13 cellular contexts compared by ENCODE assay signal in genomic region chr12:52496590-52497071, GRCh38. TPM values are rescaled to one million over a fixed set of nuclear protein-coding genes. Genes with fewer than 3 reads are reported as not detected.
DNase-seq lines count a peak whose midpoint lies in the region; ATAC-seq, FAIRE-seq and TF ChIP-seq lines count a peak whose summit lies in the region.
"Had no signal": no experiment of that assay in that cellular context is flagged by ENCODE, and none has a peak within 500 bp of the region (broad histone marks: within the 10 kb centered on the region; RNA-seq: fewer than 3 reads in every experiment).

No MANE protein-coding gene starts in this region.

- no peaks in the 10 kb centered on the region for H3K4me1 ChIP-seq in IMR-90 (ENCODE audit: control insufficient read depth, insufficient read depth, low read length)
- H3K4me1 ChIP-seq in small intestine (ENCODE audit: control insufficient read depth in 2 of 2, insufficient read depth in 1 of 2, low read depth in 1 of 2, low read length in 1 of 2), result no peaks in the 10 kb centered on the region

- CTCF ChIA-PET in IMR-90 (lab: Yijun Ruan, JAX), result no interaction called here

- H2BK120ac ChIP-seq in IMR-90 (ENCODE audit: low read depth, low read length), result no peak overlapping the region

- H4K8ac ChIP-seq in IMR-90 (ENCODE audit: low read depth in 2 of 2, low read length in 2 of 2), result no peak overlapping the region

- H4K5ac ChIP-seq in IMR-90 (ENCODE audit: low read depth, low read length), result no peak overlapping the region

- no CpG with 5 or more reads among the region's 4 CpGs for WGBS in IMR-90 (ENCODE audit: extremely low coverage in 2 of 2, insufficient read length in 1 of 2), 2 experiments
- WGBS in small intestine, 3 donors, result 64 to 86% (median 82%) methylated on average over 4 of the region's 4 CpGs

- H3K23ac ChIP-seq in IMR-90 (ENCODE audit: low read depth, low read length), result no peak overlapping the region

- TF ChIP-seq POLR2A in IMR-90 (IDR thresholded peaks at IDR 0.05; ENCODE audit: low read depth, low read length), result no peak

- in situ Hi-C loops in IMR-90 (cut with MboI; ENCODE audit: low sequenced_read_pairs), result no loop called here

- H4K20me1 ChIP-seq in IMR-90 (ENCODE audit: insufficient read depth, low read length), result no peaks in the 10 kb centered on the region

- peak; percentile 99 for FAIRE-seq in bronchial epithelial cell (lab: Jason Lieb, UNC)
- no peak for FAIRE-seq in small intestine (lab: Jason Lieb, UNC)

- POLR2A ChIA-PET in IMR-90 (lab: Charles Lee; ENCODE audit: unreplicated experiment), result no interaction called here

- dilution Hi-C loops in IMR-90 (cut with HindIII; ENCODE audit: low sequenced_read_pairs, unreplicated experiment), result no loop called here

- DNase-seq in AG20443 (ENCODE audit: low spot score) (peak; percentile 84), IMR-90 (peak; percentile 40), bronchial epithelial cell (ENCODE audit: low read depth) (peak; percentile 90), kidney tubule cell (ENCODE audit: low spot score) (peak; percentile 86), activated gamma-delta T cell (lab: John Stamatoyannopoulos, UW) (no peak), small intestine (no peak)
- DNase-seq in activated CD4-positive, alpha-beta T cell treated with anti-CD3 and anti-CD28 coated beads for 48 hours, result no peak
- DNase-seq: activated CD4-positive, alpha-beta T cell treated with anti-CD3 and anti-CD28 coated beads, Interleukin-2, amount 50 U/mL, for 1 hour; SIG-M5; spleen; stomach had no signal

- H2AFZ ChIP-seq in IMR-90 (replicated peaks; ENCODE audit: low read length, poor library complexity), result peak overlapping the region; percentile 46

- H2BK5ac ChIP-seq in IMR-90 (ENCODE audit: low read depth, low read length, poor library complexity, severe bottlenecking), result no peak overlapping the region

- no peaks in the 10 kb centered on the region for H3K9me1 ChIP-seq in IMR-90 (ENCODE audit: insufficient read depth, low read length)

- ATAC-seq in IMR-90 (ENCODE audit: low read depth) (no peak), HG03521 (IDR thresholded peaks at IDR 0.05; ENCODE audit: unreplicated experiment) (no peak)

- H3K18ac ChIP-seq in IMR-90 (ENCODE audit: low read depth, low read length), result no peak overlapping the region

- no peak overlapping the region for H2BK20ac ChIP-seq in IMR-90 (ENCODE audit: low read depth, low read length)

- no peak overlapping the region; the same call in 1 of the 2 replicates for H2AK5ac ChIP-seq in IMR-90 (ENCODE audit: low read depth, low read length)

- peaks cover 7% of the 10 kb centered on the region for H3K27me3 ChIP-seq in IMR-90 (ENCODE audit: control insufficient read depth, insufficient read depth, low read length)
- H3K27me3 ChIP-seq in bronchial epithelial cell (ENCODE audit: control insufficient read depth, insufficient read depth, low read length), result no peaks in the 10 kb centered on the region
- H3K27me3 ChIP-seq in small intestine (ENCODE audit: control insufficient read depth in 2 of 2, insufficient read depth in 2 of 2, low read length in 2 of 2), result no peaks in the 10 kb centered on the region

- intact Hi-C loops in IMR-90 (cut with micrococcal nuclease), result no loop called here

- no peak overlapping the region for H3K9ac ChIP-seq in IMR-90 (ENCODE audit: low read depth, low read length)

- no peak overlapping the region for H3K4ac ChIP-seq in IMR-90 (ENCODE audit: low read depth, low read length)

- H3K4me3 ChIP-seq in IMR-90 (ENCODE audit: insufficient read depth, low read depth, low read length) (no peak overlapping the region), bronchial epithelial cell (ENCODE audit: low read depth, low read length) (no peak overlapping the region), small intestine (ENCODE audit: low read depth in 1 of 2, low read length in 2 of 2) (no peak overlapping the region)
- H3K4me3 ChIP-seq: spleen, stomach had no signal

- no peaks in the 10 kb centered on the region for H3K79me1 ChIP-seq in IMR-90 (ENCODE audit: low read depth in 1 of 2, low read length in 2 of 2)

- no peak overlapping the region for H2BK15ac ChIP-seq in IMR-90 (ENCODE audit: low read depth, low read length)

- H3K27ac ChIP-seq in IMR-90 (ENCODE audit: insufficient read depth, low read length) (no peak overlapping the region), small intestine (ENCODE audit: low read depth in 1 of 2, low read length in 1 of 2) (no peak overlapping the region)
- H3K27ac ChIP-seq: spleen, stomach had no signal

- H2AK9ac ChIP-seq in IMR-90 (replicated peaks; ENCODE audit: low read depth, low read length, poor library complexity), result no peak overlapping the region

- H3K14ac ChIP-seq in IMR-90 (replicated peaks; ENCODE audit: low read depth, low read length), result no peak overlapping the region

- no peak overlapping the region for H3K4me2 ChIP-seq in IMR-90 (ENCODE audit: low read depth, low read length)

- TF ChIP-seq RAD21 in IMR-90 (IDR thresholded peaks at IDR 0.05; ENCODE audit: low read length), result no peak

- no peak overlapping the region for H3K56ac ChIP-seq in IMR-90 (ENCODE audit: extremely low read depth, insufficient read depth, low read length)

- no peak overlapping the region for H4K91ac ChIP-seq in IMR-90 (ENCODE audit: insufficient read depth, low read depth, low read length)

- no TSS peak for BruUV-seq in IMR-90 (replicated peaks; lab: Mats Ljungman, UMichigan)

- H3K9me3 ChIP-seq in IMR-90 (ENCODE audit: control insufficient read depth, insufficient read depth, low read length) (no peaks in the 10 kb centered on the region), small intestine (ENCODE audit: control insufficient read depth, low read depth) (no peaks in the 10 kb centered on the region)
- H3K9me3 ChIP-seq: spleen, stomach had no signal

- no peaks in the 10 kb centered on the region for H3K36me3 ChIP-seq in IMR-90 (ENCODE audit: control insufficient read depth, insufficient read depth, low read length)
- H3K36me3 ChIP-seq in bronchial epithelial cell (ENCODE audit: control insufficient read depth, insufficient read depth, low read length), result peaks cover 5% of the 10 kb centered on the region
- no peaks in the 10 kb centered on the region for H3K36me3 ChIP-seq in small intestine (ENCODE audit: control insufficient read depth in 2 of 2, insufficient read depth in 2 of 2, low read length in 2 of 2)
- H3K36me3 ChIP-seq: spleen, stomach had no signal

- TF ChIP-seq CTCF in IMR-90 (conservative IDR thresholded peaks at IDR 0.05; ENCODE audit: low read depth, low read length) (no peak), bronchial epithelial cell (IDR thresholded peaks at IDR 0.05; ENCODE audit: insufficient read depth, low read length, severe bottlenecking) (no peak)

TF ChIP-seq in IMR-90, 13 proteins besides CTCF, POLR2A, EP300 and RAD21 (continues in another document):
- TF ChIP-seq MXI1 (IDR thresholded peaks at IDR 0.05; ENCODE audit: borderline replicate concordance, low read depth, low read length) (no peak), SMC3 (IDR thresholded peaks at IDR 0.05; ENCODE audit: low read depth, low read length) (no peak), RFX5 (IDR thresholded peaks at IDR 0.05; ENCODE audit: low read depth, low read length) (no peak), RCOR1 (IDR thresholded peaks at IDR 0.05; ENCODE audit: insufficient replicate concordance, low read length) (no peak), MAFK (IDR thresholded peaks at IDR 0.05; ENCODE audit: low read depth, low read length) (no peak), BHLHE40 (IDR thresholded peaks at IDR 0.05; ENCODE audit: low read depth, low read length) (no peak), ELK1 (IDR thresholded peaks at IDR 0.05; ENCODE audit: borderline replicate concordance, low read depth, low read length) (no peak), FOS (IDR thresholded peaks at IDR 0.05; ENCODE audit: low read depth, low read length) (no peak), NFE2L2 (IDR thresholded peaks at IDR 0.05; ENCODE audit: low read depth, low read length) (no peak)

RNA-seq across cellular contexts. Expression of gene KRT6A, which starts 3.6 kb away (rescaled TPM):
- total RNA-seq in IMR-90 (2012; rRNA removed) (not detected in 2 replicates), bronchial epithelial cell (13,929 and 17,192 TPM in 2 replicates)
- polyA plus RNA-seq in IMR-90 (2012; rRNA removed) (not detected in 2 replicates), small intestine (1 to 10 TPM in 2 of 3 donors, under 1 TPM in 1; 0.13 to 6.7 (median 3.2) TPM)
- not detected in 2 replicates for polyA plus RNA-seq in IMR-90 (2012; cell fraction: cytosol; rRNA removed)
- polyA plus RNA-seq in IMR-90 (2012; cell fraction: nucleus; rRNA removed; ENCODE audit: low replicate concordance), result not detected in 2 replicates
- total RNA-seq: spleen had no signal

RNA-seq across cellular contexts. Expression of gene KRT6C, which starts 23.0 kb away (rescaled TPM):
- total RNA-seq in IMR-90 (2012; rRNA removed) (not detected in 2 replicates), bronchial epithelial cell (16.8 and 138 TPM in 2 replicates)
- polyA plus RNA-seq in IMR-90 (2012; rRNA removed) (not detected in 2 replicates), small intestine (under 1 TPM in 1 of 3 donors, not detected in 2; 0.03 TPM)
- polyA plus RNA-seq in IMR-90 (2012; cell fraction: cytosol; rRNA removed), result not detected in 2 replicates
- not detected in 2 replicates for polyA plus RNA-seq in IMR-90 (2012; cell fraction: nucleus; rRNA removed; ENCODE audit: low replicate concordance)
- total RNA-seq: kidney epithelial cell, spleen had no signal

RNA-seq across cellular contexts. Expression of gene KRT5, which starts 23.6 kb away (rescaled TPM):
- total RNA-seq in IMR-90 (2012; rRNA removed), result not detected in 2 replicates
- not detected in 2 replicates for polyA plus RNA-seq in IMR-90 (2012; rRNA removed)
- not detected in 2 replicates for polyA plus RNA-seq in IMR-90 (2012; cell fraction: cytosol; rRNA removed)
- not detected in 2 replicates for polyA plus RNA-seq in IMR-90 (2012; cell fraction: nucleus; rRNA removed; ENCODE audit: low replicate concordance)
- 6,770 and 10,597 TPM in 2 replicates for total RNA-seq in bronchial epithelial cell
- 1 to 10 TPM in 2 of 3 donors, under 1 TPM in 1; 0.79 to 6.5 (median 5.6) TPM for polyA plus RNA-seq in small intestine
- total RNA-seq: kidney epithelial cell had no signal

RNA-seq across cellular contexts. Expression of gene KRT6B, which starts 44.7 kb away (rescaled TPM):
- total RNA-seq in IMR-90 (2012; rRNA removed), result not detected in 2 replicates
- polyA plus RNA-seq in IMR-90 (2012; rRNA removed), result not detected in 2 replicates
- not detected in 2 replicates for polyA plus RNA-seq in IMR-90 (2012; cell fraction: cytosol; rRNA removed)
- polyA plus RNA-seq in IMR-90 (2012; cell fraction: nucleus; rRNA removed; ENCODE audit: low replicate concordance), result not detected in 2 replicates
- total RNA-seq in bronchial epithelial cell, result 287 and 1,881 TPM in 2 replicates
- polyA plus RNA-seq in small intestine, result under 1 TPM in 1 of 3 donors, not detected in 2; 0.67 TPM
- total RNA-seq: kidney epithelial cell, spleen had no signal

RNA-seq across cellular contexts. Expression of gene KRT71, which starts 56.3 kb away (rescaled TPM):
- total RNA-seq in IMR-90 (2012; rRNA removed) (not detected in 2 replicates), bronchial epithelial cell (not detected in 2 replicates)
- polyA plus RNA-seq in IMR-90 (2012; rRNA removed) (not detected in 2 replicates), small intestine (not detected)
- not detected in 2 replicates for polyA plus RNA-seq in IMR-90 (2012; cell fraction: cytosol; rRNA removed)
- not detected in 2 replicates for polyA plus RNA-seq in IMR-90 (2012; cell fraction: nucleus; rRNA removed; ENCODE audit: low replicate concordance)
- total RNA-seq: kidney epithelial cell, spleen, stomach had no signal
- polyA plus RNA-seq: spleen, stomach had no signal

Comparison
In these comparisons a context has a peak if more than half of its experiments do, and no peak if none do; other contexts are left out.
1. DNase-seq: peak in AG20443 (single experiment), IMR-90 (single experiment), bronchial epithelial cell (single experiment) and kidney tubule cell (single experiment); none in activated gamma-delta T cell (single experiment), activated CD4-positive, alpha-beta T cell treated with anti-CD3 and anti-CD28 coated beads for 48 hours (single experiment) and small intestine (single experiment).
2. RNA of gene KRT6A, which starts 3.6 kb away (total RNA-seq): 13,929 to 17,192 TPM in bronchial epithelial cell; not detected in IMR-90; every median in the first group is over 1,000 times any median in the second.
3. RNA of gene KRT6C, which starts 23.0 kb away (total RNA-seq): 16.8 to 138 TPM in bronchial epithelial cell; not detected in IMR-90; every median in the first group is over 10 times any median in the second.
4. RNA of gene KRT5, which starts 23.6 kb away (total RNA-seq): 6,770 to 10,597 TPM in bronchial epithelial cell; not detected in IMR-90; every median in the first group is over 1,000 times any median in the second.